ENCODE assay signal across 1 cellular context in the genomic region with DNA sequence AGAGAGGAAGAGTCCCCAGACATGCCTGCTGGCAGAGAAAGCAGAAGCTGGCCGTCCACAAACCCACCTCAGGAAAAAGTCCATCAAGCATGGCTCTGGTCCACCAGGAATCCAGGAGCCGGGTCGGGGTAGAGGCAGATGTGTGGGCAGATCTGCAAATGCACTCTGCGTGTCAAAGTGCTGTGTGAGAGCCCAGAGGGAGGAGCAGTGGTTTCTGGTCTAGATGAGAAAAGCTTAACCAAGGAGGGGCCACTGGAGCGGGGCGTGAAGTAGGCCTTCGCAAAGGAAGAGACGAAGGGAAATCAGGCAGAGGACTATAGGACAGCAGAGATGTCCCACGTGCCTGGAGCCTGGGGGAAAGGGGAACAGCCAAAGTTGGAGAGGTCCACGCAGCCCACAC.
TF ChIP-seq lines count a peak whose summit lies in the region.

No MANE protein-coding gene starts in this region.

TF ChIP-seq in H1, 55 proteins besides CTCF, POLR2A, EP300 and RAD21 (continued from another document):
- no peak for TF ChIP-seq SIRT6 (IDR thresholded peaks at IDR 0.05; ENCODE audit: low read length)
- no peak for TF ChIP-seq RFX5 (IDR thresholded peaks at IDR 0.05; ENCODE audit: borderline replicate concordance, low read depth, low read length)
- no peak for TF ChIP-seq CBX8 (IDR thresholded peaks at IDR 0.05; ENCODE audit: borderline replicate concordance, low read depth, low read length)
- no peak for TF ChIP-seq GTF2F1 (IDR thresholded peaks at IDR 0.05; ENCODE audit: borderline replicate concordance, low read depth, low read length)
- TF ChIP-seq BRCA1 (IDR thresholded peaks at IDR 0.05; ENCODE audit: low read depth, low read length) = no peak
- TF ChIP-seq JUN (IDR thresholded peaks at IDR 0.05; ENCODE audit: low read depth, low read length) = no peak
- TF ChIP-seq HDAC2 (IDR thresholded peaks at IDR 0.05; ENCODE audit: borderline replicate concordance in 1 of 2, low read depth in 2 of 2, low read length in 2 of 2) = no peak
- no peak for TF ChIP-seq TEAD4 (IDR thresholded peaks at IDR 0.05; ENCODE audit: low read depth, low read length)
